In genomic region chr4:169253904-169254303, GRCh38 we compare ENCODE assay signal across 14 cellular contexts. TPM values are rescaled to one million over a fixed set of nuclear protein-coding genes. Genes with fewer than 3 reads are reported as not detected.
DNase-seq lines count a peak whose midpoint lies in the region; ATAC-seq, FAIRE-seq and TF ChIP-seq lines count a peak whose summit lies in the region.
"Had no signal": no experiment of that assay in that cellular context is flagged by ENCODE, and none has a peak within 500 bp of the region (broad histone marks: within the 10 kb centered on the region; RNA-seq: fewer than 3 reads in every experiment).

No MANE protein-coding gene starts in this region.

- RAD21 ChIA-PET in HCT116 (lab: Charles Lee; ENCODE audit: low non-redundant PET in 1 of 2, low total read pairs in 2 of 2, uncharacterized antibody in 2 of 2, unreplicated experiment in 2 of 2), result no interaction called here

- H3K9me3 ChIP-seq in HCT116 (ENCODE audit: control insufficient read depth in 1 of 2, insufficient read depth in 1 of 2, low read depth in 1 of 2, low read length in 2 of 2) (no peaks in the 10 kb centered on the region), astrocyte (ENCODE audit: insufficient read depth, low read depth, low read length) (no peaks in the 10 kb centered on the region)

- H3K36me3 Mint-ChIP-seq in astrocyte (ENCODE audit: low read depth, unreplicated experiment), result no peaks in the 10 kb centered on the region
- H3K36me3 Mint-ChIP-seq in stimulated activated effector memory CD8-positive, alpha-beta T cell treated with anti-CD3 and anti-CD28 coated beads, Interleukin-12 subunit alpha, Interleukin-12 subunit beta, amount 100 ng/mL, for 72 hours, result no peaks in the 10 kb centered on the region
- H3K36me3 Mint-ChIP-seq: activated naive CD4-positive, alpha-beta T cell treated with anti-CD3 and anti-CD28 coated beads, Interleukin-2, amount 10 ng/mL, durations not matched to agents 7 days and 5 days; CD4-positive, CD25-positive, alpha-beta regulatory T cell had no signal

- TF ChIP-seq RAD21 in HCT116 (IDR thresholded peaks at IDR 0.05; ENCODE audit: low read depth), result no peak

- H3K4me1 ChIP-seq in HCT116 (ENCODE audit: control insufficient read depth in 1 of 2, insufficient read depth in 2 of 2, low read length in 2 of 2) (peaks cover 92 to 97% of the 10 kb centered on the region in 2 experiments), astrocyte (ENCODE audit: insufficient read depth, low read length) (peaks cover 88% of the 10 kb centered on the region)

- TF ChIP-seq CTCF in AG04449 (IDR thresholded peaks at IDR 0.05; ENCODE audit: insufficient read depth, low read length, missing control alignments) (no peak), HCT116 (IDR thresholded peaks at IDR 0.05 in 2 of 3, conservative IDR thresholded peaks at IDR 0.05 in 1 of 3; ENCODE audit: borderline replicate concordance in 1 of 3, insufficient read depth in 1 of 3, low read depth in 2 of 3, low read length in 2 of 3) (no peak), astrocyte (IDR thresholded peaks at IDR 0.05; ENCODE audit: insufficient read depth, low read depth, low read length) (no peak)

- BruUV-seq in HCT116 (replicated peaks; lab: Mats Ljungman, UMichigan), result no TSS peak

- H3K36me3 ChIP-seq in HCT116 (ENCODE audit: control insufficient read depth in 1 of 2, insufficient read depth in 2 of 2, low read length in 2 of 2), result no peaks in the 10 kb centered on the region
- H3K36me3 ChIP-seq in astrocyte (ENCODE audit: insufficient read depth, low read length), result peaks cover 2% of the 10 kb centered on the region

- H3K4me1 Mint-ChIP-seq in astrocyte (ENCODE audit: low read depth, unreplicated experiment), result peaks cover 75% of the 10 kb centered on the region
- no peaks in the 10 kb centered on the region for H3K4me1 Mint-ChIP-seq in stimulated activated effector memory CD8-positive, alpha-beta T cell treated with anti-CD3 and anti-CD28 coated beads, Interleukin-12 subunit alpha, Interleukin-12 subunit beta, amount 100 ng/mL, for 72 hours
- H3K4me1 Mint-ChIP-seq: activated naive CD4-positive, alpha-beta T cell treated with anti-CD3 and anti-CD28 coated beads, Interleukin-2, amount 10 ng/mL, durations not matched to agents 7 days and 5 days; CD4-positive, CD25-positive, alpha-beta regulatory T cell had no signal

- H2AFZ ChIP-seq in HCT116 (ENCODE audit: low read depth, low read length, poor library complexity, severe bottlenecking) (no peak overlapping the region), astrocyte (ENCODE audit: low read depth, low read length) (no peak overlapping the region)

- peak overlapping the region; percentile 14 for H3K27ac Mint-ChIP-seq in astrocyte (ENCODE audit: unreplicated experiment)
- no peak overlapping the region for H3K27ac Mint-ChIP-seq in stimulated activated effector memory CD8-positive, alpha-beta T cell treated with anti-CD3 and anti-CD28 coated beads, Interleukin-12 subunit alpha, Interleukin-12 subunit beta, amount 100 ng/mL, for 72 hours
- H3K27ac Mint-ChIP-seq: activated naive CD4-positive, alpha-beta T cell treated with anti-CD3 and anti-CD28 coated beads, Interleukin-2, amount 10 ng/mL, durations not matched to agents 7 days and 5 days; CD4-positive, CD25-positive, alpha-beta regulatory T cell had no signal

- POLR2A ChIA-PET in AG04449 (lab: Yijun Ruan, JAX) (no interaction called here), HCT116 (lab: Charles Lee) (interaction anchor here (0.5 to 2.9 kb wide), 4 partner anchors 15 to 29 kb away, joined by 3 to 11 read pairs (median 6); no protein-coding TSS in a partner anchor)

- H3K27me3 ChIP-seq in HCT116 (ENCODE audit: insufficient read depth, low read length), result no peaks in the 10 kb centered on the region
- no peaks in the 10 kb centered on the region for H3K27me3 ChIP-seq in astrocyte (ENCODE audit: insufficient read depth, low read length)

- intact Hi-C loops in HCT116 (cut with micrococcal nuclease), result loop anchor here (2.0 to 10.0 kb wide), 3 partner anchors 25 to 719 kb away; no protein-coding TSS in a partner anchor

- H3K9ac ChIP-seq in HCT116 (ENCODE audit: low read length), result peak overlapping the region; percentile 58
- H3K9ac ChIP-seq in astrocyte (ENCODE audit: low read length), result peak overlapping the region; percentile 56

- H3K4me3 ChIP-seq in AG04449 (ENCODE audit: low read depth, low read length) (no peak overlapping the region), HCT116 (replicated peaks in 1 of 2; ENCODE audit: low read depth in 1 of 2, low read length in 2 of 2) (peak overlapping the region in 1 of 2 experiments; percentile 44; a peak in 2 of 4 replicates), astrocyte (ENCODE audit: insufficient read depth, low read depth, low read length) (peak overlapping the region; percentile 31)

- CTCF ChIA-PET in AG04449 (lab: Yijun Ruan, JAX), result interaction anchor here (0.9 to 1.3 kb wide), 2 partner anchors 15 to 232 kb away, joined by 3 to 6 read pairs; no protein-coding TSS in a partner anchor
- CTCF ChIA-PET in HCT116 (lab: Charles Lee), result no interaction called here

- no peaks in the 10 kb centered on the region for H4K20me1 ChIP-seq in HCT116 (ENCODE audit: insufficient read depth)
- peaks cover 49% of the 10 kb centered on the region for H4K20me1 ChIP-seq in astrocyte (ENCODE audit: insufficient read depth, low read length)

- ATAC-seq in HCT116, result 0 out of 2 replicates have a peak, but pooled peaks have one; percentile 5
- ATAC-seq in GM19395 (IDR thresholded peaks at IDR 0.05; ENCODE audit: unreplicated experiment), result no peak
- ATAC-seq in stimulated activated effector memory CD8-positive, alpha-beta T cell treated with anti-CD3 and anti-CD28 coated beads, Interleukin-12 subunit alpha, Interleukin-12 subunit beta, amount 100 ng/mL, for 72 hours, result no peak

- H3K4me3 Mint-ChIP-seq in astrocyte (ENCODE audit: unreplicated experiment), result no peak overlapping the region
- H3K4me3 Mint-ChIP-seq in stimulated activated effector memory CD8-positive, alpha-beta T cell treated with anti-CD3 and anti-CD28 coated beads, Interleukin-12 subunit alpha, Interleukin-12 subunit beta, amount 100 ng/mL, for 72 hours, result no peak overlapping the region
- H3K4me3 Mint-ChIP-seq: activated naive CD4-positive, alpha-beta T cell treated with anti-CD3 and anti-CD28 coated beads, Interleukin-2, amount 10 ng/mL, durations not matched to agents 7 days and 5 days; CD4-positive, CD25-positive, alpha-beta regulatory T cell had no signal

- TF ChIP-seq POLR2A in HCT116 (IDR thresholded peaks at IDR 0.05; ENCODE audit: borderline replicate concordance, extremely low read depth, insufficient read depth, insufficient read length), result no peak

- H3K9me3 Mint-ChIP-seq in astrocyte (ENCODE audit: unreplicated experiment), result no peaks in the 10 kb centered on the region
- H3K9me3 Mint-ChIP-seq in stimulated activated effector memory CD8-positive, alpha-beta T cell treated with anti-CD3 and anti-CD28 coated beads, Interleukin-12 subunit alpha, Interleukin-12 subunit beta, amount 100 ng/mL, for 72 hours, result no peaks in the 10 kb centered on the region
- H3K9me3 Mint-ChIP-seq: activated naive CD4-positive, alpha-beta T cell treated with anti-CD3 and anti-CD28 coated beads, Interleukin-2, amount 10 ng/mL, durations not matched to agents 7 days and 5 days; CD4-positive, CD25-positive, alpha-beta regulatory T cell had no signal

- no peaks in the 10 kb centered on the region for H3K9me2 ChIP-seq in HCT116 (ENCODE audit: insufficient read depth)

- DNase-seq in AG04449 (ENCODE audit: low read depth, low spot score) (peak; percentile 89), HCT116 (ENCODE audit: low read depth, low spot score) (no peak), astrocyte (ENCODE audit: low read depth) (peak; percentile 100), kidney tubule cell (ENCODE audit: low spot score) (peak; percentile 93), cerebellar cortex (ENCODE audit: low spot score) (no peak), pons (ENCODE audit: low spot score) (no peak)
- no peak for DNase-seq in stimulated activated effector memory CD8-positive, alpha-beta T cell treated with anti-CD3 and anti-CD28 coated beads, Interleukin-12 subunit alpha, Interleukin-12 subunit beta, amount 100 ng/mL, for 72 hours (ENCODE audit: low spot score in 2 of 2)
- DNase-seq: activated naive CD4-positive, alpha-beta T cell treated with anti-CD3 and anti-CD28 coated beads, Interleukin-2, amount 10 ng/mL, durations not matched to agents 7 days and 5 days; CD4-positive, CD25-positive, alpha-beta regulatory T cell; KG1; NCI-H2081; T-helper 2 cell had no signal

- no peaks in the 10 kb centered on the region for H3K27me3 Mint-ChIP-seq in astrocyte (ENCODE audit: low read depth, unreplicated experiment)

- H3K4me2 ChIP-seq in HCT116 (ENCODE audit: low read length) (peak overlapping the region; percentile 74), astrocyte (ENCODE audit: low read length) (peak overlapping the region; percentile 73)

- H3K79me2 ChIP-seq in HCT116 (ENCODE audit: insufficient read depth, low read length) (peaks cover 98% of the 10 kb centered on the region), astrocyte (ENCODE audit: insufficient read depth, low read length) (peaks cover 91% of the 10 kb centered on the region)

- H3K27ac ChIP-seq in HCT116 (ENCODE audit: low read depth, low read length) (peak overlapping the region; percentile 82), astrocyte (ENCODE audit: low read depth, low read length) (peak overlapping the region; percentile 80)

- FAIRE-seq in astrocyte (lab: Jason Lieb, UNC), result peak; percentile 99
- FAIRE-seq: urothelium cell line had no signal

TF ChIP-seq in HCT116, 20 proteins besides CTCF, POLR2A, EP300 and RAD21:
- TF ChIP-seq SRF (IDR thresholded peaks at IDR 0.05; ENCODE audit: low read depth) (no peak), SIN3A (IDR thresholded peaks at IDR 0.05; ENCODE audit: low read depth) (0 out of 2 replicates have a peak, but pooled peaks have one; percentile 13), MAX (IDR thresholded peaks at IDR 0.05) (0 out of 2 replicates have a peak, but pooled peaks have one; percentile 15), JUND (IDR thresholded peaks at IDR 0.05) (0 out of 2 replicates have a peak, but pooled peaks have one; percentile 24), CEBPB (IDR thresholded peaks at IDR 0.05; ENCODE audit: low read depth) (0 out of 2 replicates have a peak, but pooled peaks have one; percentile 5)

RNA-seq across cellular contexts. Expression of gene SH3RF1, which starts 16.9 kb away (rescaled TPM):
- total RNA-seq in HCT116 (2021; ENCODE audit: unreplicated experiment) (59.5 TPM), astrocyte (20.8 and 25.9 TPM in 2 replicates)
- polyA plus RNA-seq in HCT116 (2012), result 23.7 and 24.4 TPM in 2 replicates
- polyA plus RNA-seq: CD4-positive, CD25-positive, alpha-beta regulatory T cell had no signal

Comparison
In these comparisons a context has a peak if more than half of its experiments do, and no peak if none do; other contexts are left out.
1. DNase-seq: peak in AG04449 (single experiment), astrocyte (single experiment) and kidney tubule cell (single experiment); none in HCT116 (single experiment), cerebellar cortex (single experiment), stimulated activated effector memory CD8-positive, alpha-beta T cell treated with anti-CD3 and anti-CD28 coated beads, Interleukin-12 subunit alpha, Interleukin-12 subunit beta, amount 100 ng/mL, for 72 hours (0 of 2) and pons (single experiment).